ENCODE assay signal across 1 cellular context in the genomic region with DNA sequence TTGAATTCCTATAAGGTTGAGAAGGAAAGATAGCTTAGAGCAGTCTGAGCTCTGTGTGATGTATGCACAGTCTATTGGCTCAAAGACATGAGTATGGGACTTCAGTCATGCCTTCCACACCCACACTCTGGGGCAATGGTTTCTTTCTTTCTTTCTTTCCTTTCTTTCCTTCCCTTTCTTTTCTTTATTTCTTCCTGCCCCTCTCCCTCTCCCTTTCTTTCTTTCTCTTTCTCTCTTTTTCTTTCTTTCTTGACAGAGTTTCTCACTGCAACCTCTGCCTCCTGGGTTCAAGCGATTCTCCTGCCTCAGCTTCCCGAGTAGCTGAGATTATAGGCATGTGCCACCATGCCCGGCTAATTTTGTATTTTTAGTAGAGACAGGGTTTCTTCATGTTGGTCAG.
TF ChIP-seq lines count a peak whose summit lies in the region.

No MANE protein-coding gene starts in this region.

TF ChIP-seq in K562, 482 proteins besides CTCF, POLR2A, EP300 and RAD21:
- TF ChIP-seq, protein P1, sequence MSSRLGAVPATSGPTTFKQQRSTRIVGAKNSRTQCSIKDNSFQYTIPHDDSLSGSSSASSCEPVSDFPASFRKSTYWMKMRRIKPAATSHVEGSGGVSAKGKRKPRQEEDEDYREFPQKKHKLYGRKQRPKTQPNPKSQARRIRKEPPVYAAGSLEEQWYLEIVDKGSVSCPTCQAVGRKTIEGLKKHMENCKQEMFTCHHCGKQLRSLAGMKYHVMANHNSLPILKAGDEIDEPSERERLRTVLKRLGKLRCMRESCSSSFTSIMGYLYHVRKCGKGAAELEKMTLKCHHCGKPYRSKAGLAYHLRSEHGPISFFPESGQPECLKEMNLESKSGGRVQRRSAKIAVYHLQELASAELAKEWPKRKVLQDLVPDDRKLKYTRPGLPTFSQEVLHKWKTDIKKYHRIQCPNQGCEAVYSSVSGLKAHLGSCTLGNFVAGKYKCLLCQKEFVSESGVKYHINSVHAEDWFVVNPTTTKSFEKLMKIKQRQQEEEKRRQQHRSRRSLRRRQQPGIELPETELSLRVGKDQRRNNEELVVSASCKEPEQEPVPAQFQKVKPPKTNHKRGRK (tag; IDR thresholded peaks at IDR 0.05) = peak; percentile 81
